20 cellular contexts compared by ENCODE assay signal in genomic region chr12:25069221-25069620, GRCh38.
DNase-seq lines count a peak whose midpoint lies in the region; ATAC-seq and TF ChIP-seq lines count a peak whose summit lies in the region.
"Had no signal": no experiment of that assay in that cellular context is flagged by ENCODE, and none has a peak within 500 bp of the region (broad histone marks: within the 10 kb centered on the region; RNA-seq: fewer than 3 reads in every experiment).

No MANE protein-coding gene starts in this region.

- H4K5ac ChIP-seq in IMR-90 (ENCODE audit: low read depth, low read length), result no peak overlapping the region

- dilution Hi-C loops in IMR-90 (cut with HindIII; ENCODE audit: low sequenced_read_pairs, unreplicated experiment), result no loop called here

- H2AFZ ChIP-seq in IMR-90 (replicated peaks; ENCODE audit: low read length, poor library complexity), result peak overlapping the region; percentile 64

- intact Hi-C loops in IMR-90 (cut with micrococcal nuclease), result no loop called here

- no peak overlapping the region for H3K9ac ChIP-seq in IMR-90 (ENCODE audit: low read depth, low read length)

- TF ChIP-seq CTCF in IMR-90 (conservative IDR thresholded peaks at IDR 0.05; ENCODE audit: low read depth, low read length), result no peak

- H3K36me3 Mint-ChIP-seq in central memory CD8-positive, alpha-beta T cell (ENCODE audit: insufficient read depth), result peaks cover 58% of the 10 kb centered on the region
- H3K36me3 Mint-ChIP-seq in naive B cell, result peaks cover 44 to 53% of the 10 kb centered on the region in 2 donors

- in situ Hi-C loops in IMR-90 (cut with MboI; ENCODE audit: low sequenced_read_pairs), result no loop called here

- H2BK20ac ChIP-seq in IMR-90 (ENCODE audit: low read depth, low read length), result no peak overlapping the region

- no CpG with 5 or more reads among the region's 2 CpGs for WGBS in IMR-90 (ENCODE audit: extremely low coverage in 2 of 2, insufficient read length in 1 of 2), 2 experiments

- H3K4me3 Mint-ChIP-seq in central memory CD8-positive, alpha-beta T cell, result no peak overlapping the region
- peak overlapping the region in 1 of 8 donors; percentile 35 for H3K4me3 Mint-ChIP-seq in naive B cell
- H3K4me3 Mint-ChIP-seq: activated T-helper 1 cell treated with anti-CD3 and anti-CD28 coated beads, Interleukin-12 subunit alpha, Interleukin-12 subunit beta, Interleukin-2, Interleukin-4 antibody, amounts not matched to agents 30 ng/mL and 10 ng/mL and 1 ng/mL, durations not matched to agents 14 hours and 24 hours and 36 hours had no signal

- no peaks in the 10 kb centered on the region for H3K4me1 ChIP-seq in IMR-90 (ENCODE audit: control insufficient read depth, insufficient read depth, low read length)
- H3K4me1 ChIP-seq: HAP-1 had no signal

- H3K56ac ChIP-seq in IMR-90 (ENCODE audit: extremely low read depth, insufficient read depth, low read length), result no peak overlapping the region

- TF ChIP-seq RAD21 in IMR-90 (IDR thresholded peaks at IDR 0.05; ENCODE audit: low read length), result no peak

- no peak overlapping the region for H3K27ac ChIP-seq in IMR-90 (ENCODE audit: insufficient read depth, low read length)
- H3K27ac ChIP-seq: 22Rv1, esophagus squamous epithelium had no signal

- BruUV-seq in IMR-90 (replicated peaks; lab: Mats Ljungman, UMichigan), result no TSS peak

- DNase-seq in DMS53 (lab: John Stamatoyannopoulos, UW) (peak; percentile 68), DMS53 treated with DMSO at 0.1 percent for 48 hours (lab: John Stamatoyannopoulos, UW; ENCODE audit: unreplicated experiment) (no peak), IMR-90 (peak; percentile 14), naive B cell (no peak), MG63 (no peak), COR-L47 (lab: John Stamatoyannopoulos, UW) (no peak)
- no peak for DNase-seq in central memory CD8-positive, alpha-beta T cell (ENCODE audit: low spot score in 2 of 2)
- DNase-seq: effector memory CD4-positive, alpha-beta T cell; esophagus squamous epithelium; GDM1; Kasumi-1; NCI-H2107; NCI-H524 treated with DMSO at 0.1 percent for 48 hours; occipital lobe; stimulated activated CD4-positive, alpha-beta T cell treated with anti-CD3 and anti-CD28 coated beads, Interleukin-12 subunit alpha, Interleukin-12 subunit beta, amount 100 ng/mL, for 4 hours had no signal

- H2BK5ac ChIP-seq in IMR-90 (ENCODE audit: low read depth, low read length, poor library complexity, severe bottlenecking), result no peak overlapping the region

- H3K27me3 ChIP-seq in IMR-90 (ENCODE audit: control insufficient read depth, insufficient read depth, low read length), result no peaks in the 10 kb centered on the region; the same call in 1 of the 2 replicates
- no peaks in the 10 kb centered on the region for H3K27me3 ChIP-seq in MG63
- H3K27me3 ChIP-seq: esophagus squamous epithelium had no signal

- TF ChIP-seq POLR2A in IMR-90 (IDR thresholded peaks at IDR 0.05; ENCODE audit: low read depth, low read length), result no peak

- no peak overlapping the region for H4K91ac ChIP-seq in IMR-90 (ENCODE audit: insufficient read depth, low read depth, low read length)

- no peaks in the 10 kb centered on the region for H3K9me3 Mint-ChIP-seq in central memory CD8-positive, alpha-beta T cell
- no peaks in the 10 kb centered on the region for H3K9me3 Mint-ChIP-seq in naive B cell
- H3K9me3 Mint-ChIP-seq: activated naive CD4-positive, alpha-beta T cell treated with anti-CD3 and anti-CD28 coated beads, Interleukin-2, amount 50 U/mL, for 72 hours; activated T-helper 1 cell treated with anti-CD3 and anti-CD28 coated beads, Interleukin-12 subunit alpha, Interleukin-12 subunit beta, Interleukin-2, Interleukin-4 antibody, amounts not matched to agents 30 ng/mL and 10 ng/mL and 1 ng/mL, durations not matched to agents 14 hours and 24 hours and 36 hours had no signal

- no peaks in the 10 kb centered on the region for H3K27me3 Mint-ChIP-seq in central memory CD8-positive, alpha-beta T cell
- H3K27me3 Mint-ChIP-seq in naive B cell, result no peaks in the 10 kb centered on the region

- no peaks in the 10 kb centered on the region for H3K9me1 ChIP-seq in IMR-90 (ENCODE audit: insufficient read depth, low read length)

- H3K4me3 ChIP-seq in IMR-90 (ENCODE audit: insufficient read depth, low read depth, low read length) (no peak overlapping the region), MG63 (no peak overlapping the region)
- H3K4me3 ChIP-seq: esophagus squamous epithelium, HAP-1 had no signal

- no peak overlapping the region for H2AK9ac ChIP-seq in IMR-90 (replicated peaks; ENCODE audit: low read depth, low read length, poor library complexity)

- no peaks in the 10 kb centered on the region for H3K79me1 ChIP-seq in IMR-90 (ENCODE audit: low read depth in 1 of 2, low read length in 2 of 2)

- H2BK120ac ChIP-seq in IMR-90 (ENCODE audit: low read depth, low read length), result no peak overlapping the region

- POLR2A ChIA-PET in IMR-90 (lab: Charles Lee; ENCODE audit: unreplicated experiment), result no interaction called here

- peak overlapping the region; percentile 59 for H3K27ac Mint-ChIP-seq in central memory CD8-positive, alpha-beta T cell (ENCODE audit: low read depth)
- H3K27ac Mint-ChIP-seq in naive B cell, result peak overlapping the region in 4 of 6 donors; percentile 69 to 88 (median 77)
- H3K27ac Mint-ChIP-seq: activated T-helper 1 cell treated with anti-CD3 and anti-CD28 coated beads, Interleukin-12 subunit alpha, Interleukin-12 subunit beta, Interleukin-2, Interleukin-4 antibody, amounts not matched to agents 30 ng/mL and 10 ng/mL and 1 ng/mL, durations not matched to agents 14 hours and 24 hours and 36 hours had no signal

- H3K4ac ChIP-seq in IMR-90 (ENCODE audit: low read depth, low read length), result no peak overlapping the region

- no peak overlapping the region for H3K23ac ChIP-seq in IMR-90 (ENCODE audit: low read depth, low read length)

- H3K4me1 Mint-ChIP-seq in central memory CD8-positive, alpha-beta T cell, result peaks cover 31% of the 10 kb centered on the region
- H3K4me1 Mint-ChIP-seq in naive B cell, result peaks cover 46 to 56% (median 51%) of the 10 kb centered on the region in 3 donors

- no peaks in the 10 kb centered on the region for H3K36me3 ChIP-seq in IMR-90 (ENCODE audit: control insufficient read depth, insufficient read depth, low read length)
- no peaks in the 10 kb centered on the region for H3K36me3 ChIP-seq in MG63
- H3K36me3 ChIP-seq: esophagus squamous epithelium, HAP-1 had no signal

- no peak overlapping the region for H2BK15ac ChIP-seq in IMR-90 (ENCODE audit: low read depth, low read length)

- H3K14ac ChIP-seq in IMR-90 (replicated peaks; ENCODE audit: low read depth, low read length), result no peak overlapping the region

- ATAC-seq in IMR-90 (ENCODE audit: low read depth) (no peak; the same call in 1 of the 2 replicates), naive B cell (ENCODE audit: low read depth in 2 of 2) (no peak), GM19035 (IDR thresholded peaks at IDR 0.05; ENCODE audit: unreplicated experiment) (no peak)
- ATAC-seq in central memory CD8-positive, alpha-beta T cell (replicated peaks; ENCODE audit: extremely low read depth, poor library complexity, severe bottlenecking), result no peak

- no peak overlapping the region for H2AK5ac ChIP-seq in IMR-90 (ENCODE audit: low read depth, low read length)

- no peaks in the 10 kb centered on the region for H4K20me1 ChIP-seq in IMR-90 (ENCODE audit: insufficient read depth, low read length)

- peak overlapping the region; percentile 87 for H3K4me2 ChIP-seq in IMR-90 (ENCODE audit: low read depth, low read length)

- H3K18ac ChIP-seq in IMR-90 (ENCODE audit: low read depth, low read length), result no peak overlapping the region

- H3K9me3 ChIP-seq in IMR-90 (ENCODE audit: control insufficient read depth, insufficient read depth, low read length), result no peaks in the 10 kb centered on the region
- H3K9me3 ChIP-seq in MG63, result no peaks in the 10 kb centered on the region
- H3K9me3 ChIP-seq: esophagus squamous epithelium, HAP-1 had no signal

- CTCF ChIA-PET in IMR-90 (lab: Yijun Ruan, JAX), result no interaction called here

- no peak overlapping the region for H4K8ac ChIP-seq in IMR-90 (ENCODE audit: low read depth in 2 of 2, low read length in 2 of 2)

TF ChIP-seq in IMR-90, 13 proteins besides CTCF, POLR2A, EP300 and RAD21:
- TF ChIP-seq SMC3 (IDR thresholded peaks at IDR 0.05; ENCODE audit: low read depth, low read length), result no peak
- TF ChIP-seq MAFK (IDR thresholded peaks at IDR 0.05; ENCODE audit: low read depth, low read length), result no peak
- no peak for TF ChIP-seq BHLHE40 (IDR thresholded peaks at IDR 0.05; ENCODE audit: low read depth, low read length)
- TF ChIP-seq, protein P1, sequence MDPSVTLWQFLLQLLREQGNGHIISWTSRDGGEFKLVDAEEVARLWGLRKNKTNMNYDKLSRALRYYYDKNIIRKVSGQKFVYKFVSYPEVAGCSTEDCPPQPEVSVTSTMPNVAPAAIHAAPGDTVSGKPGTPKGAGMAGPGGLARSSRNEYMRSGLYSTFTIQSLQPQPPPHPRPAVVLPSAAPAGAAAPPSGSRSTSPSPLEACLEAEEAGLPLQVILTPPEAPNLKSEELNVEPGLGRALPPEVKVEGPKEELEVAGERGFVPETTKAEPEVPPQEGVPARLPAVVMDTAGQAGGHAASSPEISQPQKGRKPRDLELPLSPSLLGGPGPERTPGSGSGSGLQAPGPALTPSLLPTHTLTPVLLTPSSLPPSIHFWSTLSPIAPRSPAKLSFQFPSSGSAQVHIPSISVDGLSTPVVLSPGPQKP (IDR thresholded peaks at IDR 0.05; ENCODE audit: borderline replicate concordance, low read depth, low read length), result no peak
- TF ChIP-seq RFX5 (IDR thresholded peaks at IDR 0.05; ENCODE audit: low read depth, low read length), result no peak
- no peak for TF ChIP-seq CEBPB (IDR thresholded peaks at IDR 0.05; ENCODE audit: low read depth, low read length)
- TF ChIP-seq, protein P2, sequence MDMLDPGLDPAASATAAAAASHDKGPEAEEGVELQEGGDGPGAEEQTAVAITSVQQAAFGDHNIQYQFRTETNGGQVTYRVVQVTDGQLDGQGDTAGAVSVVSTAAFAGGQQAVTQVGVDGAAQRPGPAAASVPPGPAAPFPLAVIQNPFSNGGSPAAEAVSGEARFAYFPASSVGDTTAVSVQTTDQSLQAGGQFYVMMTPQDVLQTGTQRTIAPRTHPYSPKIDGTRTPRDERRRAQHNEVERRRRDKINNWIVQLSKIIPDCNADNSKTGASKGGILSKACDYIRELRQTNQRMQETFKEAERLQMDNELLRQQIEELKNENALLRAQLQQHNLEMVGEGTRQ (IDR thresholded peaks at IDR 0.05; ENCODE audit: low read depth, low read length), result no peak

Comparison
In these comparisons a context has a peak if more than half of its experiments do, and no peak if none do; other contexts are left out.
1. DNase-seq: peak in DMS53 (single experiment) and IMR-90 (single experiment); none in DMS53 treated with DMSO at 0.1 percent for 48 hours (single experiment), central memory CD8-positive, alpha-beta T cell (0 of 2), naive B cell (single experiment), MG63 (single experiment) and COR-L47 (single experiment).